In the genomic region with DNA sequence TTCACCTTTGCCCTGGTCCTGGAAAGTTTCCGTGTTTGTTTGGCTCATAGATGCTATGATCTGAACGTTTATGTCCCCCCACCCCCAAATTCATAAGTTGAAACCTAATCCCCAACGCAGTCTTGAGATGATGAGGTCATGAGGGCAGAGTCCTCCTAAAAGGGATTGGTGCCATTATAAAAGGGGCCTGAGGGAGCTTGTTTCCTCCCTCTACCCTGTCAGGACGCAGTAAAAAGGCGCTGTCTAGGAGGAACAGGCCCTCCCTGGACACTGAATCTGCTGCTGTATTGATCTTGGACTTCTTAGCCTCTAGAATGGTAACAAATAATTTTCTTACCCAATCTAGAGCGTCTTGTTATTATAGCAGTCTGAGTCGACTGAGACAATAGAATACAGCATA, we compare ENCODE assay signal across 23 cellular contexts.
"Had no signal": no experiment of that assay in that cellular context is flagged by ENCODE, and none has a peak within 500 bp of the region (broad histone marks: within the 10 kb centered on the region; RNA-seq: fewer than 3 reads in every experiment).

No MANE protein-coding gene starts in this region.

- H3K4me3 Mint-ChIP-seq: activated CD8-positive, alpha-beta T cell treated with anti-CD3 and anti-CD28 coated beads for 36 hours; activated naive CD4-positive, alpha-beta T cell treated with anti-CD3 and anti-CD28 coated beads, Interleukin-2, amount 10 ng/mL, durations not matched to agents 7 days and 5 days; activated naive CD8-positive, alpha-beta T cell treated with anti-CD3 and anti-CD28 coated beads for 36 hours; activated T-cell treated with anti-CD3 and anti-CD28 coated beads, Interleukin-2, amount 50 U/mL, for 72 hours; IgD-negative memory B cell; T-helper 17 cell had no signal

- H3K27ac Mint-ChIP-seq: activated CD8-positive, alpha-beta T cell treated with anti-CD3 and anti-CD28 coated beads for 36 hours; activated naive CD4-positive, alpha-beta T cell treated with anti-CD3 and anti-CD28 coated beads, Interleukin-2, amount 10 ng/mL, durations not matched to agents 7 days and 5 days; activated naive CD8-positive, alpha-beta T cell treated with anti-CD3 and anti-CD28 coated beads for 36 hours; activated T-cell treated with anti-CD3 and anti-CD28 coated beads, Interleukin-2, amount 50 U/mL, for 72 hours; activated T-helper 2 cell treated with anti-CD3 and anti-CD28 coated beads, Interferon-gamma antibody, Interleukin-2, Interleukin-4, amounts not matched to agents 10 μg/mL and 5 μg/mL and 100 μg/mL, durations not matched to agents 14 hours and 24 hours and 36 hours; IgD-negative memory B cell; T-helper 17 cell had no signal

- H3K4me3 ChIP-seq: cardiac muscle cell had no signal

- H3K9me3 Mint-ChIP-seq: activated CD8-positive, alpha-beta T cell treated with anti-CD3 and anti-CD28 coated beads for 36 hours; activated naive CD4-positive, alpha-beta T cell treated with anti-CD3 and anti-CD28 coated beads, Interleukin-2, amount 10 ng/mL, durations not matched to agents 7 days and 5 days; activated naive CD8-positive, alpha-beta T cell treated with anti-CD3 and anti-CD28 coated beads for 36 hours; activated T-helper 2 cell treated with anti-CD3 and anti-CD28 coated beads, Interferon-gamma antibody, Interleukin-2, Interleukin-4, amounts not matched to agents 10 μg/mL and 5 μg/mL and 100 μg/mL, durations not matched to agents 14 hours and 24 hours and 36 hours had no signal

- H3K36me3 ChIP-seq: brain microvascular endothelial cell, cardiac muscle cell had no signal

- H3K36me3 Mint-ChIP-seq: activated naive CD4-positive, alpha-beta T cell treated with anti-CD3 and anti-CD28 coated beads, Interleukin-2, amount 10 ng/mL, durations not matched to agents 7 days and 5 days; activated naive CD8-positive, alpha-beta T cell treated with anti-CD3 and anti-CD28 coated beads for 36 hours; IgD-negative memory B cell had no signal

- ATAC-seq: activated CD8-positive, alpha-beta T cell treated with anti-CD3 and anti-CD28 coated beads for 36 hours; activated T-cell treated with anti-CD3 and anti-CD28 coated beads, Interleukin-2, amount 50 U/mL, for 72 hours; T-helper 17 cell had no signal

- DNase-seq: activated CD4-positive, CD25-positive, alpha-beta regulatory T cell; activated CD8-positive, alpha-beta memory T cell treated with anti-CD3 and anti-CD28 coated beads, Interleukin-2, amount 50 U/mL, for 4 hours; activated CD8-positive, alpha-beta T cell treated with anti-CD3 and anti-CD28 coated beads for 36 hours; activated gamma-delta T cell treated with Interleukin-2 at 50 U/mL for 16 hours; activated naive CD4-positive, alpha-beta T cell treated with anti-CD3 and anti-CD28 coated beads, Interleukin-2, amount 10 ng/mL, durations not matched to agents 7 days and 5 days; activated naive CD8-positive, alpha-beta T cell treated with anti-CD3 and anti-CD28 coated beads for 36 hours; activated T-cell treated with anti-CD3 and anti-CD28 coated beads, Interleukin-2, amount 50 U/mL, for 72 hours; brain microvascular endothelial cell; KG1; NCI-H1048; NCI-H146; NCI-H187 treated with DMSO at 0.1 percent for 48 hours; NCI-H2081 treated with DMSO at 0.1 percent for 48 hours; NCI-H446; NCI-H524 treated with DMSO at 0.1 percent for 48 hours; NK-92 treated with Interleukin-12 subunit alpha and Interleukin-12 subunit beta, amount 100 ng/mL, for 24 hours; SIG-M5; T-helper 17 cell; T1000 had no signal

- H3K27ac ChIP-seq: brain microvascular endothelial cell, cardiac muscle cell, VCaP had no signal

- H3K27me3 ChIP-seq: brain microvascular endothelial cell had no signal
